ENCODE assay signal across 2 cellular contexts in the genomic region with DNA sequence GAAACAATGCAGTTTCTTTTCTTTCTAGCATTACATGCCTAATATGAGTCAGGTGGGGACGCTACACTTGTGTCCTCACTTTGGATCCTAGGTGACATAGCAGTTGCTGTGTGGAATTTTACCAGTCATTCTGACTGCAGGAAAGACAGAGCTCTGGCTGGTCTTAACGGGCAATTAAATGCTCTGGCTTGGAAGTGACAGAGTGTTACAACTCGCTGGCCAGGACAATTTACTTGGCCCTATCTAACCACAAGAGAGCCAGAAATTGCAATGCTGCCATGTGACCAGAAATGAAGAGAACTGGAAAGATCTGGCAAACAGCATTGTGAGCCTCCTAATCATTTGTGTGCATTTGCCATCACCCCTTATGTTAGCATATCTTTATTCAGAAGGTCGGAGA.
TF ChIP-seq lines count a peak whose summit lies in the region.

No MANE protein-coding gene starts in this region.

TF ChIP-seq in liver, 16 proteins besides CTCF, POLR2A, EP300 and RAD21 (continued from another document):
- TF ChIP-seq, protein P1, sequence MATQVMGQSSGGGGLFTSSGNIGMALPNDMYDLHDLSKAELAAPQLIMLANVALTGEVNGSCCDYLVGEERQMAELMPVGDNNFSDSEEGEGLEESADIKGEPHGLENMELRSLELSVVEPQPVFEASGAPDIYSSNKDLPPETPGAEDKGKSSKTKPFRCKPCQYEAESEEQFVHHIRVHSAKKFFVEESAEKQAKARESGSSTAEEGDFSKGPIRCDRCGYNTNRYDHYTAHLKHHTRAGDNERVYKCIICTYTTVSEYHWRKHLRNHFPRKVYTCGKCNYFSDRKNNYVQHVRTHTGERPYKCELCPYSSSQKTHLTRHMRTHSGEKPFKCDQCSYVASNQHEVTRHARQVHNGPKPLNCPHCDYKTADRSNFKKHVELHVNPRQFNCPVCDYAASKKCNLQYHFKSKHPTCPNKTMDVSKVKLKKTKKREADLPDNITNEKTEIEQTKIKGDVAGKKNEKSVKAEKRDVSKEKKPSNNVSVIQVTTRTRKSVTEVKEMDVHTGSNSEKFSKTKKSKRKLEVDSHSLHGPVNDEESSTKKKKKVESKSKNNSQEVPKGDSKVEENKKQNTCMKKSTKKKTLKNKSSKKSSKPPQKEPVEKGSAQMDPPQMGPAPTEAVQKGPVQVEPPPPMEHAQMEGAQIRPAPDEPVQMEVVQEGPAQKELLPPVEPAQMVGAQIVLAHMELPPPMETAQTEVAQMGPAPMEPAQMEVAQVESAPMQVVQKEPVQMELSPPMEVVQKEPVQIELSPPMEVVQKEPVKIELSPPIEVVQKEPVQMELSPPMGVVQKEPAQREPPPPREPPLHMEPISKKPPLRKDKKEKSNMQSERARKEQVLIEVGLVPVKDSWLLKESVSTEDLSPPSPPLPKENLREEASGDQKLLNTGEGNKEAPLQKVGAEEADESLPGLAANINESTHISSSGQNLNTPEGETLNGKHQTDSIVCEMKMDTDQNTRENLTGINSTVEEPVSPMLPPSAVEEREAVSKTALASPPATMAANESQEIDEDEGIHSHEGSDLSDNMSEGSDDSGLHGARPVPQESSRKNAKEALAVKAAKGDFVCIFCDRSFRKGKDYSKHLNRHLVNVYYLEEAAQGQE (IDR thresholded peaks at IDR 0.05), result peak; percentile 41
- TF ChIP-seq, protein P2, sequence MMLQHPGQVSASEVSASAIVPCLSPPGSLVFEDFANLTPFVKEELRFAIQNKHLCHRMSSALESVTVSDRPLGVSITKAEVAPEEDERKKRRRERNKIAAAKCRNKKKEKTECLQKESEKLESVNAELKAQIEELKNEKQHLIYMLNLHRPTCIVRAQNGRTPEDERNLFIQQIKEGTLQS (IDR thresholded peaks at IDR 0.05), result no peak
- no peak for TF ChIP-seq HNF4G (IDR thresholded peaks at IDR 0.05)
- TF ChIP-seq, protein P3, sequence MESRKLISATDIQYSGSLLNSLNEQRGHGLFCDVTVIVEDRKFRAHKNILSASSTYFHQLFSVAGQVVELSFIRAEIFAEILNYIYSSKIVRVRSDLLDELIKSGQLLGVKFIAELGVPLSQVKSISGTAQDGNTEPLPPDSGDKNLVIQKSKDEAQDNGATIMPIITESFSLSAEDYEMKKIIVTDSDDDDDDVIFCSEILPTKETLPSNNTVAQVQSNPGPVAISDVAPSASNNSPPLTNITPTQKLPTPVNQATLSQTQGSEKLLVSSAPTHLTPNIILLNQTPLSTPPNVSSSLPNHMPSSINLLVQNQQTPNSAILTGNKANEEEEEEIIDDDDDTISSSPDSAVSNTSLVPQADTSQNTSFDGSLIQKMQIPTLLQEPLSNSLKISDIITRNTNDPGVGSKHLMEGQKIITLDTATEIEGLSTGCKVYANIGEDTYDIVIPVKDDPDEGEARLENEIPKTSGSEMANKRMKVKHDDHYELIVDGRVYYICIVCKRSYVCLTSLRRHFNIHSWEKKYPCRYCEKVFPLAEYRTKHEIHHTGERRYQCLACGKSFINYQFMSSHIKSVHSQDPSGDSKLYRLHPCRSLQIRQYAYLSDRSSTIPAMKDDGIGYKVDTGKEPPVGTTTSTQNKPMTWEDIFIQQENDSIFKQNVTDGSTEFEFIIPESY (IDR thresholded peaks at IDR 0.05), result no peak
- no peak for TF ChIP-seq FOXA1 (IDR thresholded peaks at IDR 0.05)
- no peak for TF ChIP-seq NR2F2 (IDR thresholded peaks at IDR 0.05)
- no peak for TF ChIP-seq EGR1 (IDR thresholded peaks at IDR 0.05; ENCODE audit: low read depth in 2 of 2)
- TF ChIP-seq FOXA2 (IDR thresholded peaks at IDR 0.05), result no peak
- TF ChIP-seq JUND (IDR thresholded peaks at IDR 0.05), result peak in 1 of 2 donors; percentile 34
- TF ChIP-seq SP1 (IDR thresholded peaks at IDR 0.05), result peak; percentile 38

TF ChIP-seq in HepG2, 621 proteins besides CTCF, POLR2A, EP300 and RAD21 (continued from another document):
- TF ChIP-seq, protein P4, sequence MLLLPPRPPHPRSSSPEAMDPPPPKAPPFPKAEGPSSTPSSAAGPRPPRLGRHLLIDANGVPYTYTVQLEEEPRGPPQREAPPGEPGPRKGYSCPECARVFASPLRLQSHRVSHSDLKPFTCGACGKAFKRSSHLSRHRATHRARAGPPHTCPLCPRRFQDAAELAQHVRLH (CRISPR knock-in tag; IDR thresholded peaks at IDR 0.05; ENCODE audit: borderline replicate concordance, low read depth), result no peak
- TF ChIP-seq, protein P5, sequence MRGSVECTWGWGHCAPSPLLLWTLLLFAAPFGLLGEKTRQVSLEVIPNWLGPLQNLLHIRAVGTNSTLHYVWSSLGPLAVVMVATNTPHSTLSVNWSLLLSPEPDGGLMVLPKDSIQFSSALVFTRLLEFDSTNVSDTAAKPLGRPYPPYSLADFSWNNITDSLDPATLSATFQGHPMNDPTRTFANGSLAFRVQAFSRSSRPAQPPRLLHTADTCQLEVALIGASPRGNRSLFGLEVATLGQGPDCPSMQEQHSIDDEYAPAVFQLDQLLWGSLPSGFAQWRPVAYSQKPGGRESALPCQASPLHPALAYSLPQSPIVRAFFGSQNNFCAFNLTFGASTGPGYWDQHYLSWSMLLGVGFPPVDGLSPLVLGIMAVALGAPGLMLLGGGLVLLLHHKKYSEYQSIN (CRISPR knock-in tag; IDR thresholded peaks at IDR 0.05; ENCODE audit: borderline replicate concordance), result no peak
- TF ChIP-seq ZNF644 (CRISPR knock-in tag; IDR thresholded peaks at IDR 0.05; ENCODE audit: low read depth), result no peak
- TF ChIP-seq, protein P6, sequence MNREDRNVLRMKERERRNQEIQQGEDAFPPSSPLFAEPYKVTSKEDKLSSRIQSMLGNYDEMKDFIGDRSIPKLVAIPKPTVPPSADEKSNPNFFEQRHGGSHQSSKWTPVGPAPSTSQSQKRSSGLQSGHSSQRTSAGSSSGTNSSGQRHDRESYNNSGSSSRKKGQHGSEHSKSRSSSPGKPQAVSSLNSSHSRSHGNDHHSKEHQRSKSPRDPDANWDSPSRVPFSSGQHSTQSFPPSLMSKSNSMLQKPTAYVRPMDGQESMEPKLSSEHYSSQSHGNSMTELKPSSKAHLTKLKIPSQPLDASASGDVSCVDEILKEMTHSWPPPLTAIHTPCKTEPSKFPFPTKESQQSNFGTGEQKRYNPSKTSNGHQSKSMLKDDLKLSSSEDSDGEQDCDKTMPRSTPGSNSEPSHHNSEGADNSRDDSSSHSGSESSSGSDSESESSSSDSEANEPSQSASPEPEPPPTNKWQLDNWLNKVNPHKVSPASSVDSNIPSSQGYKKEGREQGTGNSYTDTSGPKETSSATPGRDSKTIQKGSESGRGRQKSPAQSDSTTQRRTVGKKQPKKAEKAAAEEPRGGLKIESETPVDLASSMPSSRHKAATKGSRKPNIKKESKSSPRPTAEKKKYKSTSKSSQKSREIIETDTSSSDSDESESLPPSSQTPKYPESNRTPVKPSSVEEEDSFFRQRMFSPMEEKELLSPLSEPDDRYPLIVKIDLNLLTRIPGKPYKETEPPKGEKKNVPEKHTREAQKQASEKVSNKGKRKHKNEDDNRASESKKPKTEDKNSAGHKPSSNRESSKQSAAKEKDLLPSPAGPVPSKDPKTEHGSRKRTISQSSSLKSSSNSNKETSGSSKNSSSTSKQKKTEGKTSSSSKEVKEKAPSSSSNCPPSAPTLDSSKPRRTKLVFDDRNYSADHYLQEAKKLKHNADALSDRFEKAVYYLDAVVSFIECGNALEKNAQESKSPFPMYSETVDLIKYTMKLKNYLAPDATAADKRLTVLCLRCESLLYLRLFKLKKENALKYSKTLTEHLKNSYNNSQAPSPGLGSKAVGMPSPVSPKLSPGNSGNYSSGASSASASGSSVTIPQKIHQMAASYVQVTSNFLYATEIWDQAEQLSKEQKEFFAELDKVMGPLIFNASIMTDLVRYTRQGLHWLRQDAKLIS (CRISPR knock-in tag; IDR thresholded peaks at IDR 0.05), result no peak
- TF ChIP-seq CBFB (CRISPR knock-in tag; IDR thresholded peaks at IDR 0.05), result no peak
- TF ChIP-seq ZSCAN29 (CRISPR knock-in tag; conservative IDR thresholded peaks at IDR 0.05), result no peak
- TF ChIP-seq, protein P7, sequence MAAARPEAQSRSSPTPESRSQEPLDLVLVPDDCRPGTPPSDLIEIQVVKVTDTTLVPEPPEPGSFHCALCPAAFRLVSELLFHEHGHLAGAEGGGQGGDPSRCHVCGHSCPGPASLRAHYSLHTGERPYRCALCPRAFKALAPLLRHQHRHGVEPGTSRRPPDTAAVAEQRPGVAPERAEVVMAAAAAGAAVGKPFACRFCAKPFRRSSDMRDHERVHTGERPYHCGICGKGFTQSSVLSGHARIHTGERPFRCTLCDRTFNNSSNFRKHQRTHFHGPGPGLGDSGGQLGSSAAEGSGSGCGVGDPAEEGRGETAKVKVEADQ (CRISPR knock-in tag; IDR thresholded peaks at IDR 0.05; ENCODE audit: borderline replicate concordance), result no peak
- TF ChIP-seq JUNB (CRISPR knock-in tag; IDR thresholded peaks at IDR 0.05; ENCODE audit: borderline replicate concordance), result no peak
- TF ChIP-seq ZNF180 (CRISPR knock-in tag; IDR thresholded peaks at IDR 0.05; ENCODE audit: borderline replicate concordance, low read depth), result no peak
- TF ChIP-seq, protein P8, sequence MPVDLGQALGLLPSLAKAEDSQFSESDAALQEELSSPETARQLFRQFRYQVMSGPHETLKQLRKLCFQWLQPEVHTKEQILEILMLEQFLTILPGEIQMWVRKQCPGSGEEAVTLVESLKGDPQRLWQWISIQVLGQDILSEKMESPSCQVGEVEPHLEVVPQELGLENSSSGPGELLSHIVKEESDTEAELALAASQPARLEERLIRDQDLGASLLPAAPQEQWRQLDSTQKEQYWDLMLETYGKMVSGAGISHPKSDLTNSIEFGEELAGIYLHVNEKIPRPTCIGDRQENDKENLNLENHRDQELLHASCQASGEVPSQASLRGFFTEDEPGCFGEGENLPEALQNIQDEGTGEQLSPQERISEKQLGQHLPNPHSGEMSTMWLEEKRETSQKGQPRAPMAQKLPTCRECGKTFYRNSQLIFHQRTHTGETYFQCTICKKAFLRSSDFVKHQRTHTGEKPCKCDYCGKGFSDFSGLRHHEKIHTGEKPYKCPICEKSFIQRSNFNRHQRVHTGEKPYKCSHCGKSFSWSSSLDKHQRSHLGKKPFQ (CRISPR knock-in tag; IDR thresholded peaks at IDR 0.05; ENCODE audit: insufficient replicate concordance), result no peak
- no peak for TF ChIP-seq ZNF747 (CRISPR knock-in tag; IDR thresholded peaks at IDR 0.05; ENCODE audit: borderline replicate concordance)
- TF ChIP-seq PHF21A (CRISPR knock-in tag; IDR thresholded peaks at IDR 0.05), result no peak
- no peak for TF ChIP-seq MZF1 (CRISPR knock-in tag; IDR thresholded peaks at IDR 0.05; ENCODE audit: borderline replicate concordance)
TF ChIP-seq in HepG2: peak in this region for 0.
